2 cellular contexts compared by ENCODE assay signal in genomic region chrX:103397707-103398106, GRCh38.
TF ChIP-seq lines count a peak whose summit lies in the region.

No MANE protein-coding gene starts in this region.

TF ChIP-seq in IMR-90, 13 proteins besides CTCF, POLR2A, EP300 and RAD21:
- TF ChIP-seq SMC3 (IDR thresholded peaks at IDR 0.05; ENCODE audit: low read depth, low read length) (no peak), CHD1 (IDR thresholded peaks at IDR 0.05; ENCODE audit: low read depth, low read length) (no peak)

TF ChIP-seq in endothelial cell of umbilical vein, 7 proteins besides CTCF, POLR2A, EP300 and RAD21:
- TF ChIP-seq EZH2 (IDR thresholded peaks at IDR 0.05; ENCODE audit: borderline replicate concordance, low read depth, low read length, severe bottlenecking) (no peak), FOS (IDR thresholded peaks at IDR 0.05; ENCODE audit: borderline replicate concordance, insufficient read depth, low read length) (no peak), MAX (IDR thresholded peaks at IDR 0.05; ENCODE audit: insufficient read depth, insufficient read length) (no peak), MYC (IDR thresholded peaks at IDR 0.05; ENCODE audit: low read depth, low read length) (no peak), GATA2 (IDR thresholded peaks at IDR 0.05; ENCODE audit: insufficient read depth, insufficient read length, low read depth, low read length) (no peak)
